Comparison of ENCODE assay signal across 8 cellular contexts in genomic region chr21:10342261-10342956, GRCh38.
DNase-seq lines count a peak whose midpoint lies in the region; ATAC-seq and TF ChIP-seq lines count a peak whose summit lies in the region.
"Not testable (repeated sequence)": the region's sequence is repeated elsewhere in the genome, so short reads cannot be mapped to it uniquely, and the experiment has no call there.

No MANE protein-coding gene starts in this region.

- H3K4me3 Mint-ChIP-seq in activated naive CD8-positive, alpha-beta T cell treated with anti-CD3 and anti-CD28 coated beads, Interleukin-2, amount 10 ng/mL, durations not matched to agents 7 days and 5 days; stimulated activated naive B cell treated with anti-CD40 and anti-IgM and Interleukin-4, amounts not matched to agents 10 μg/mL and 1 μg/mL and 100 μg/mL, for 72 hours: not testable (repeated sequence)

- not testable (repeated sequence) for H3K4me1 ChIP-seq in mucosa of descending colon (ENCODE audit: low read depth)

- peaks cover 80% of the 10 kb centered on the region for H3K9me3 ChIP-seq in mucosa of descending colon

- H3K9me3 Mint-ChIP-seq in activated naive CD8-positive, alpha-beta T cell treated with anti-CD3 and anti-CD28 coated beads, Interleukin-2, amount 10 ng/mL, durations not matched to agents 7 days and 5 days, result peaks cover 37% of the 10 kb centered on the region
- H3K9me3 Mint-ChIP-seq in stimulated activated naive B cell treated with anti-CD40 and anti-IgM and Interleukin-4, amounts not matched to agents 10 μg/mL and 1 μg/mL and 100 μg/mL, for 72 hours, result peaks cover 29 to 33% of the 10 kb centered on the region in 2 donors

- H3K27ac ChIP-seq in C4-2B, result peak overlapping the region; percentile 74

- DNase-seq in activated naive CD8-positive, alpha-beta T cell treated with anti-CD3 and anti-CD28 coated beads, Interleukin-2, amount 10 ng/mL, durations not matched to agents 7 days and 5 days; left cardiac atrium; mucosa of descending colon; stimulated activated naive B cell treated with anti-CD40 and anti-IgM and Interleukin-4, amounts not matched to agents 10 μg/mL and 1 μg/mL and 100 μg/mL, for 72 hours: not testable (repeated sequence)

- H3K27ac Mint-ChIP-seq in activated naive CD8-positive, alpha-beta T cell treated with anti-CD3 and anti-CD28 coated beads, Interleukin-2, amount 10 ng/mL, durations not matched to agents 7 days and 5 days; stimulated activated naive B cell treated with anti-CD40 and anti-IgM and Interleukin-4, amounts not matched to agents 10 μg/mL and 1 μg/mL and 100 μg/mL, for 72 hours: not testable (repeated sequence)

- not testable (repeated sequence) for H3K36me3 ChIP-seq in mucosa of descending colon (ENCODE audit: low read depth)

- intact Hi-C loops in left cardiac atrium (cut with DNase I); mucosa of descending colon (cut with DNase I, micrococcal nuclease): not testable (repeated sequence)

- TF ChIP-seq CTCF in C4-2B (conservative IDR thresholded peaks at IDR 0.05); mucosa of descending colon (IDR thresholded peaks at IDR 0.05): not testable (repeated sequence)

- ATAC-seq in GM21723 (IDR thresholded peaks at IDR 0.05; ENCODE audit: unreplicated experiment), result peak; percentile 58
- peak; percentile 53 for ATAC-seq in HG03521 (IDR thresholded peaks at IDR 0.05; ENCODE audit: unreplicated experiment)
- ATAC-seq in SK-N-SH treated with all-trans-retinoic acid at 6 μM for 48 hours, result peak; percentile 63
- peak; percentile 74 for ATAC-seq in activated naive CD8-positive, alpha-beta T cell treated with anti-CD3 and anti-CD28 coated beads, Interleukin-2, amount 10 ng/mL, durations not matched to agents 7 days and 5 days (ENCODE audit: low read depth)
- peak; percentile 41 to 55 for ATAC-seq in left cardiac atrium
- ATAC-seq in mucosa of descending colon, result peak; percentile 18
- ATAC-seq in stimulated activated naive B cell treated with anti-CD40 and anti-IgM and Interleukin-4, amounts not matched to agents 10 μg/mL and 1 μg/mL and 100 μg/mL, for 72 hours (replicated peaks), result peak; percentile 38 to 52

- not testable (repeated sequence) for H3K4me3 ChIP-seq in mucosa of descending colon

- H3K27me3 Mint-ChIP-seq in activated naive CD8-positive, alpha-beta T cell treated with anti-CD3 and anti-CD28 coated beads, Interleukin-2, amount 10 ng/mL, durations not matched to agents 7 days and 5 days; stimulated activated naive B cell treated with anti-CD40 and anti-IgM and Interleukin-4, amounts not matched to agents 10 μg/mL and 1 μg/mL and 100 μg/mL, for 72 hours: not testable (repeated sequence)

- POLR2A ChIA-PET in activated naive CD8-positive, alpha-beta T cell treated with anti-CD3 and anti-CD28 coated beads, Interleukin-2, amount 10 ng/mL, durations not matched to agents 7 days and 5 days (lab: Charles Lee), result not testable (repeated sequence)

- H3K36me3 Mint-ChIP-seq in activated naive CD8-positive, alpha-beta T cell treated with anti-CD3 and anti-CD28 coated beads, Interleukin-2, amount 10 ng/mL, durations not matched to agents 7 days and 5 days; stimulated activated naive B cell treated with anti-CD40 and anti-IgM and Interleukin-4, amounts not matched to agents 10 μg/mL and 1 μg/mL and 100 μg/mL, for 72 hours: not testable (repeated sequence)

- H3K4me1 Mint-ChIP-seq in activated naive CD8-positive, alpha-beta T cell treated with anti-CD3 and anti-CD28 coated beads, Interleukin-2, amount 10 ng/mL, durations not matched to agents 7 days and 5 days; stimulated activated naive B cell treated with anti-CD40 and anti-IgM and Interleukin-4, amounts not matched to agents 10 μg/mL and 1 μg/mL and 100 μg/mL, for 72 hours: not testable (repeated sequence)

Comparison
In these comparisons a context has a peak if more than half of its experiments do, and no peak if none do; other contexts are left out.
1. ATAC-seq: peak in every context shown above with its lines; median percentile 74 in activated naive CD8-positive, alpha-beta T cell treated with anti-CD3 and anti-CD28 coated beads, Interleukin-2, amount 10 ng/mL, durations not matched to agents 7 days and 5 days; 63 in SK-N-SH treated with all-trans-retinoic acid at 6 μM for 48 hours; 58 in GM21723; 53 in HG03521; 48 in left cardiac atrium; 45 in stimulated activated naive B cell treated with anti-CD40 and anti-IgM and Interleukin-4, amounts not matched to agents 10 μg/mL and 1 μg/mL and 100 μg/mL, for 72 hours; 18 in mucosa of descending colon.